8 cellular contexts compared by ENCODE assay signal in genomic region chr15:25508369-25509002, GRCh38.
A peak's percentile ranks its signal among the peaks of the same experiment; 100 is the strongest.
DNase-seq lines count a peak whose midpoint lies in the region; ATAC-seq, FAIRE-seq and TF ChIP-seq lines count a peak whose summit lies in the region.

No MANE protein-coding gene starts in this region.

- H2AFZ ChIP-seq in K562 (ENCODE audit: low read depth, low read length) = no peak overlapping the region
- no peak overlapping the region for H2AFZ ChIP-seq in HepG2 (ENCODE audit: low read length)

- no peaks in the 10 kb centered on the region for H3K9me2 ChIP-seq in DOHH2 (replicated peaks; ENCODE audit: control insufficient read depth, low read length)

- no peaks in the 10 kb centered on the region for H3K9me1 ChIP-seq in K562 (ENCODE audit: control insufficient read depth, insufficient read depth, low read length)

- TF ChIP-seq RAD21 in K562 (CRISPR knock-in tag; conservative IDR thresholded peaks at IDR 0.05 in 1 of 2, IDR thresholded peaks at IDR 0.05 in 1 of 2) (peak; percentile 60 to 80), HepG2 (CRISPR knock-in tag; IDR thresholded peaks at IDR 0.05) (no peak)

- H3K36me3 ChIP-seq in DOHH2 (ENCODE audit: control insufficient read depth, low read length) (no peaks in the 10 kb centered on the region), K562 (ENCODE audit: control insufficient read depth, insufficient read depth, low read length) (no peaks in the 10 kb centered on the region), HepG2 (replicated peaks in 1 of 2; ENCODE audit: control insufficient read depth in 1 of 2, insufficient read depth in 2 of 2, low read length in 2 of 2) (no peaks in the 10 kb centered on the region)

- in situ Hi-C loops in K562 (cut with MboI) = loop anchor here (25.0 kb wide), 1 partner anchor 1354 kb away; the partner anchor contains the start of gene GABRA5
- in situ Hi-C loops in HepG2 (cut with HindIII; ENCODE audit: extremely low pct_ligation_motif_present, low pct_unique_long_range_greater_than_20kb) = loop anchor here (10.0 to 25.0 kb wide), 3 partner anchors 429 to 1366 kb away; no protein-coding TSS in a partner anchor

- H3K4me2 ChIP-seq in DOHH2 (ENCODE audit: low read length) (no peak overlapping the region), K562 (ENCODE audit: insufficient read depth, low read length) (no peak overlapping the region), HepG2 (ENCODE audit: low read depth, low read length) (no peak overlapping the region)

- no peak overlapping the region for H3K4me3 ChIP-seq in DOHH2 (ENCODE audit: low read length)
- H3K4me3 ChIP-seq in Jurkat, Clone E6-1 (ENCODE audit: low read length) = no peak overlapping the region
- no peak overlapping the region for H3K4me3 ChIP-seq in K562
- no peak overlapping the region for H3K4me3 ChIP-seq in HepG2 (replicated peaks in 1 of 3; ENCODE audit: insufficient read depth in 1 of 3, low read depth in 2 of 3, low read length in 3 of 3)

- H3K27me3 ChIP-seq in DOHH2 (ENCODE audit: control insufficient read depth, low read length) = no peaks in the 10 kb centered on the region
- no peaks in the 10 kb centered on the region for H3K27me3 ChIP-seq in K562 (ENCODE audit: control insufficient read depth in 2 of 2, insufficient read depth in 2 of 2, low read length in 2 of 2)
- no peaks in the 10 kb centered on the region for H3K27me3 ChIP-seq in HepG2 (ENCODE audit: control insufficient read depth in 1 of 2, insufficient read depth in 2 of 2, low read length in 2 of 2)

- no TSS peak for BruUV-seq in K562 (replicated peaks; lab: Mats Ljungman, UMichigan)
- BruUV-seq in HepG2 (replicated peaks; lab: Mats Ljungman, UMichigan) = no TSS peak

- H4K20me1 ChIP-seq in DOHH2 (ENCODE audit: control insufficient read depth, insufficient read depth, low read depth, low read length) (no peaks in the 10 kb centered on the region), K562 (replicated peaks; ENCODE audit: control insufficient read depth, insufficient read depth, low read length) (no peaks in the 10 kb centered on the region), HepG2 (ENCODE audit: insufficient read depth, low read length) (no peaks in the 10 kb centered on the region)

- H3K4me1 Mint-ChIP-seq in activated naive CD4-positive, alpha-beta T cell treated with anti-CD3 and anti-CD28 coated beads, Interleukin-2, amount 10 ng/mL, durations not matched to agents 7 days and 5 days = no peaks in the 10 kb centered on the region

- CTCF ChIA-PET in K562 (lab: Yijun Ruan, JAX; ENCODE audit: low intra/inter-chr PET ratio) (interaction anchor here (0.5 to 1.1 kb wide), 3 partner anchors 42 to 754 kb away, joined by 3 to 4 read pairs (median 4); no protein-coding TSS in a partner anchor), HepG2 (lab: Yijun Ruan, JAX; ENCODE audit: low intra/inter-chr PET ratio, low total read pairs) (interaction anchor here (1.2 to 1.3 kb wide), 2 partner anchors 202 to 752 kb away, joined by 4 read pairs; no protein-coding TSS in a partner anchor)
- CTCF ChIA-PET in activated naive CD4-positive, alpha-beta T cell treated with anti-CD3 and anti-CD28 coated beads, Interleukin-2, amount 10 ng/mL, durations not matched to agents 7 days and 5 days (lab: Charles Lee) = interaction anchor here (0.6 to 2.6 kb wide), 17 partner anchors 10 to 1163 kb away, joined by 3 to 26 read pairs (median 3); no protein-coding TSS in a partner anchor

- no peak overlapping the region for H3K27ac ChIP-seq in DOHH2 (ENCODE audit: low read depth, low read length)
- H3K27ac ChIP-seq in K562 (ENCODE audit: extremely low read depth, low read depth, low read length) = no peak overlapping the region
- H3K27ac ChIP-seq in HepG2 (ENCODE audit: extremely low read length, insufficient read depth, low read length) = no peak overlapping the region

- TF ChIP-seq CTCF in DOHH2 (IDR thresholded peaks at IDR 0.05; ENCODE audit: low read depth, low read length, poor library complexity, severe bottlenecking) = peak; percentile 65
- TF ChIP-seq CTCF in K562 (IDR thresholded peaks at IDR 0.05 in 2 of 3, conservative IDR thresholded peaks at IDR 0.05 in 1 of 3; ENCODE audit: insufficient read depth in 2 of 3, low read depth in 1 of 3, low read length in 3 of 3) = peak; percentile 52 to 76 (median 67); a peak in 5 of 6 replicates
- TF ChIP-seq CTCF in HepG2 (CRISPR knock-in tag; IDR thresholded peaks at IDR 0.05) = peak; percentile 66

- H3K4me1 ChIP-seq in DOHH2 (ENCODE audit: control insufficient read depth, low read length) (no peaks in the 10 kb centered on the region), K562 (replicated peaks in 1 of 2; ENCODE audit: control insufficient read depth in 2 of 2, insufficient read depth in 2 of 2, low read length in 2 of 2) (no peaks in the 10 kb centered on the region), HepG2 (ENCODE audit: insufficient read depth, low read length) (no peaks in the 10 kb centered on the region)

- no peaks in the 10 kb centered on the region for H3K27me3 Mint-ChIP-seq in activated naive CD4-positive, alpha-beta T cell treated with anti-CD3 and anti-CD28 coated beads, Interleukin-2, amount 10 ng/mL, durations not matched to agents 7 days and 5 days

- H3K36me3 Mint-ChIP-seq in activated naive CD4-positive, alpha-beta T cell treated with anti-CD3 and anti-CD28 coated beads, Interleukin-2, amount 10 ng/mL, durations not matched to agents 7 days and 5 days = no peaks in the 10 kb centered on the region

- TF ChIP-seq EP300 in K562 (IDR thresholded peaks at IDR 0.05; ENCODE audit: low read length) (no peak), HepG2 (IDR thresholded peaks at IDR 0.05; ENCODE audit: low read depth in 2 of 2, low read length in 2 of 2) (no peak), HepG2 (CRISPR knock-in tag; IDR thresholded peaks at IDR 0.05; ENCODE audit: borderline replicate concordance) (no peak)

- no peak overlapping the region for H3K4me3 Mint-ChIP-seq in activated naive CD4-positive, alpha-beta T cell treated with anti-CD3 and anti-CD28 coated beads, Interleukin-2, amount 10 ng/mL, durations not matched to agents 7 days and 5 days

- H3F3A ChIP-seq in DOHH2 (ENCODE audit: control insufficient read depth, insufficient read depth) = no peaks in the 10 kb centered on the region

- WGBS in K562 (ENCODE audit: insufficient coverage, low coverage, missing lambda C conversion rate) = 3% methylated on average over 3 of the region's 3 CpGs
- 0% methylated on average over 3 of the region's 3 CpGs for WGBS in HepG2 (ENCODE audit: low lambda C conversion rate)

- H3K79me2 ChIP-seq in DOHH2 (ENCODE audit: control insufficient read depth, low read length) (no peaks in the 10 kb centered on the region), K562 (ENCODE audit: control insufficient read depth, insufficient read depth, low read length) (no peaks in the 10 kb centered on the region), HepG2 (ENCODE audit: insufficient read depth, low read length) (no peaks in the 10 kb centered on the region)

- H3K9me3 ChIP-seq in DOHH2 (ENCODE audit: control insufficient read depth, insufficient read depth, low read length) (no peaks in the 10 kb centered on the region), K562 (replicated peaks; ENCODE audit: control insufficient read depth, insufficient read depth, low read depth, low read length) (no peaks in the 10 kb centered on the region), HepG2 (ENCODE audit: low read length) (no peaks in the 10 kb centered on the region)

- ATAC-seq in K562 (peak; percentile 70), HepG2 (peak; percentile 33; the same call in 1 of the 3 replicates), HG02798 (IDR thresholded peaks at IDR 0.05; ENCODE audit: poor library complexity, unreplicated experiment) (no peak), GM21619 (IDR thresholded peaks at IDR 0.05; ENCODE audit: unreplicated experiment) (no peak)

- peak; percentile 70 for FAIRE-seq in K562 (lab: Jason Lieb, UNC)
- FAIRE-seq in HepG2 (lab: Jason Lieb, UNC) = peak; percentile 30

- H3K9ac ChIP-seq in K562 (ENCODE audit: insufficient read depth in 1 of 2, low read depth in 2 of 2, low read length in 2 of 2) (no peak overlapping the region), HepG2 (ENCODE audit: insufficient read depth, low read depth, low read length) (no peak overlapping the region)

- TF ChIP-seq POLR2A in K562 (conservative IDR thresholded peaks at IDR 0.05) = no peak
- TF ChIP-seq POLR2A in HepG2 (IDR thresholded peaks at IDR 0.05; ENCODE audit: insufficient read depth in 1 of 2, low read depth in 2 of 2, low read length in 2 of 2) = no peak

- intact Hi-C loops in K562 (cut with micrococcal nuclease) = loop anchor here (2.0 to 10.0 kb wide), 4 partner anchors 186 to 1864 kb away; partner anchors contain the start of gene MAGEL2
- intact Hi-C loops in HepG2 (cut with micrococcal nuclease; ENCODE audit: unreplicated experiment) = loop anchor here (5.0 to 10.0 kb wide), 4 partner anchors 374 to 1864 kb away; partner anchors contain the start of gene MAGEL2

- peak; percentile 54 for DNase-seq in Jurkat, Clone E6-1 (ENCODE audit: low read depth, low spot score)
- DNase-seq in K562 (ENCODE audit: extremely low read depth in 1 of 4, low spot score in 3 of 4) = peak; percentile 52 to 55 (median 54)
- DNase-seq in HepG2 (ENCODE audit: low spot score) = peak; percentile 7
- DNase-seq in NK-92 (lab: John Stamatoyannopoulos, UW; ENCODE audit: unreplicated experiment) = no peak
- DNase-seq in activated naive CD4-positive, alpha-beta T cell treated with anti-CD3 and anti-CD28 coated beads, Interleukin-2, amount 10 ng/mL, durations not matched to agents 7 days and 5 days = no peak

- POLR2A ChIA-PET in K562 (lab: Yijun Ruan, JAX) (interaction anchor here (0.6 kb wide), 2 partner anchors 425 to 1356 kb away, joined by 3 to 4 read pairs; no protein-coding TSS in a partner anchor), HepG2 (lab: Yijun Ruan, JAX) (no interaction called here)

- no peaks in the 10 kb centered on the region for H3K9me3 Mint-ChIP-seq in activated naive CD4-positive, alpha-beta T cell treated with anti-CD3 and anti-CD28 coated beads, Interleukin-2, amount 10 ng/mL, durations not matched to agents 7 days and 5 days

- no peak overlapping the region for H3K27ac Mint-ChIP-seq in activated naive CD4-positive, alpha-beta T cell treated with anti-CD3 and anti-CD28 coated beads, Interleukin-2, amount 10 ng/mL, durations not matched to agents 7 days and 5 days

TF ChIP-seq in K562, 482 proteins besides CTCF, POLR2A, EP300 and RAD21 (continues in another document):
- peak; percentile 42; the same call in 1 of the 2 replicates for TF ChIP-seq ARID2 (IDR thresholded peaks at IDR 0.05)
- no peak for TF ChIP-seq CCAR2 (IDR thresholded peaks at IDR 0.05; ENCODE audit: low read depth, low read length)
- TF ChIP-seq SPI1 (IDR thresholded peaks at IDR 0.05; ENCODE audit: borderline replicate concordance, low read depth, low read length) = no peak
- no peak for TF ChIP-seq NR3C1 (CRISPR knock-in tag; IDR thresholded peaks at IDR 0.05)

TF ChIP-seq in HepG2, 621 proteins besides CTCF, POLR2A, EP300 and RAD21 (continues in another document):
- TF ChIP-seq CHCHD3 (CRISPR knock-in tag; IDR thresholded peaks at IDR 0.05) (no peak), STAG1 (CRISPR knock-in tag; IDR thresholded peaks at IDR 0.05) (peak; percentile 80)

Comparison
In these comparisons a context has a peak if more than half of its experiments do, and no peak if none do; other contexts are left out.
1. DNase-seq: peak in Jurkat, Clone E6-1 (single experiment), K562 (4 of 4) and HepG2 (single experiment); none in NK-92 (single experiment) and activated naive CD4-positive, alpha-beta T cell treated with anti-CD3 and anti-CD28 coated beads, Interleukin-2, amount 10 ng/mL, durations not matched to agents 7 days and 5 days (single experiment).
2. ATAC-seq: peak in K562 (single experiment) and HepG2 (single experiment); none in HG02798 (single experiment) and GM21619 (single experiment).
3. Peak in every context shown above with its lines, with median percentiles within 50 percentile points of each other: CTCF ChIP-seq.